8 cellular contexts compared by ENCODE assay signal in the genomic region with DNA sequence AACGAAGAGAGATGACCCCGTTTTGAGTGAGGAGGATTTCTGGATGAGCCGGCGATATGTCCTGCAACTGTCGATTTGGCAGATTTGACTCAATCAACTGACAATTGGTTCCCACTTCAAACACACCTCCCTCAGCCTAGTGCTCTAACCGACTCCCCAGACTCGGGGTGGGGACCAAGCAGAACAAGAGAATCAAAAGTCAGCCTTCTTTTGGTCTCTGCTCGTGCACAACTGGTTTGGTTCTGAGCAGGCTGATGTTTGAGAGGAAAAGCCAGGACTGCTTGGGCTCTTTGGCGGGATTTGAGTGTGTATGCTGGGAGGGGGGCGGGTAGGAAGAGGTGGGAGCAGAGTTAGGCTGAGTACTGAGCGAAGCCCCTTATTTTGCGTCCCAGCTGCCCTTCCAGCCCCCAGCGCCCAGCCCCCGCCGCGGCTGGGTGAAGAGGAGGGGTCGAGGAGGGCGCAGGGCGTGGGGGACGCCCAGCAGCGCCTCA.
A peak's percentile ranks its signal among the peaks of the same experiment; 100 is the strongest.
DNase-seq lines count a peak whose midpoint lies in the region; ATAC-seq and TF ChIP-seq lines count a peak whose summit lies in the region.

No MANE protein-coding gene starts in this region.

- peaks cover 26% of the 10 kb centered on the region for H3K4me1 ChIP-seq in lower lobe of right lung

- CTCF ChIA-PET in Calu3 (lab: Charles Lee): interaction anchor here (0.7 to 2.1 kb wide), 7 partner anchors 10 to 262 kb away, joined by 3 to 11 read pairs (median 4); no protein-coding TSS in a partner anchor

- no peak for TF ChIP-seq CTCF in Calu3 (IDR thresholded peaks at IDR 0.05; ENCODE audit: unreplicated experiment)
- TF ChIP-seq CTCF in lower lobe of right lung (IDR thresholded peaks at IDR 0.05): no peak

- peaks cover 25% of the 10 kb centered on the region for H3K36me3 Mint-ChIP-seq in Calu3 (ENCODE audit: insufficient read depth, unreplicated experiment)

- peaks cover 17% of the 10 kb centered on the region for H3K4me1 Mint-ChIP-seq in Calu3 (ENCODE audit: low read depth, unreplicated experiment)

- H3K9me3 ChIP-seq in MG63: no peaks in the 10 kb centered on the region
- H3K9me3 ChIP-seq in lower lobe of right lung: no peaks in the 10 kb centered on the region

- H3K27ac ChIP-seq in caudate nucleus (ENCODE audit: low read depth, low read length) (peak overlapping the region; percentile 65), lower lobe of right lung (peak overlapping the region; percentile 21)

- peaks cover 12% of the 10 kb centered on the region for H3K27me3 Mint-ChIP-seq in Calu3 (ENCODE audit: unreplicated experiment)

- in situ Hi-C loops in ACHN (cut with HindIII; ENCODE audit: low pct_ligation_motif_present, low pct_unique_long_range_greater_than_20kb, low sequenced_read_pairs): no loop called here

- BruUV-seq in Calu3 (replicated peaks; lab: Mats Ljungman, UMichigan): no TSS peak

- ATAC-seq in GM21360 (IDR thresholded peaks at IDR 0.05; ENCODE audit: unreplicated experiment): peak; percentile 6
- peak; percentile 16 to 45 for ATAC-seq in lower lobe of right lung
- no peak for ATAC-seq in GM18873 (IDR thresholded peaks at IDR 0.05; ENCODE audit: low FRiP score, unreplicated experiment)

- H3K36me3 ChIP-seq in MG63 (no peaks in the 10 kb centered on the region), lower lobe of right lung (no peaks in the 10 kb centered on the region)

- intact Hi-C loops in Calu3 (cut with micrococcal nuclease; ENCODE audit: unreplicated experiment): loop anchor here (5.0 to 10.0 kb wide), 2 partner anchors 168 to 216 kb away; no protein-coding TSS in a partner anchor
- intact Hi-C loops in lower lobe of right lung (cut with DNase I): no loop called here

- peak overlapping the region; percentile 54 for H3K4me3 ChIP-seq in MG63
- peak overlapping the region; percentile 63 for H3K4me3 ChIP-seq in lower lobe of right lung

- peak overlapping the region; percentile 45 for H3K27ac Mint-ChIP-seq in Calu3 (ENCODE audit: unreplicated experiment)

- H3K4me3 Mint-ChIP-seq in Calu3 (ENCODE audit: low read depth, unreplicated experiment): peak overlapping the region; percentile 90

- no peaks in the 10 kb centered on the region for H3K9me3 Mint-ChIP-seq in Calu3 (ENCODE audit: low read depth, unreplicated experiment)

- DNase-seq in Calu3 (peak; percentile 11), MG63 (peak; percentile 3), caudate nucleus (lab: John Stamatoyannopoulos, UW) (peak in 13 of 61 donors; percentile 13 to 71 (median 54)), lower lobe of right lung (no peak), ureter (ENCODE audit: low spot score) (peak; percentile 42), ACHN (no peak)

- H3K27me3 ChIP-seq in MG63 (peaks cover 21% of the 10 kb centered on the region), lower lobe of right lung (ENCODE audit: low read depth) (peaks cover 14% of the 10 kb centered on the region)

Comparison
In these comparisons a context has a peak if more than half of its experiments do, and no peak if none do; other contexts are left out.
1. DNase-seq: peak in Calu3 (single experiment), MG63 (single experiment) and ureter (single experiment); none in lower lobe of right lung (single experiment) and ACHN (single experiment).